Comparison of ENCODE assay signal across 21 cellular contexts in genomic region chr16:89274561-89275283, GRCh38. TPM values are rescaled to one million over a fixed set of nuclear protein-coding genes. Genes with fewer than 3 reads are reported as not detected.
DNase-seq lines count a peak whose midpoint lies in the region; ATAC-seq, FAIRE-seq and TF ChIP-seq lines count a peak whose summit lies in the region.
"Had no signal": no experiment of that assay in that cellular context is flagged by ENCODE, and none has a peak within 500 bp of the region (broad histone marks: within the 10 kb centered on the region; RNA-seq: fewer than 3 reads in every experiment).

No MANE protein-coding gene starts in this region.

- H3K9me3 Mint-ChIP-seq in activated naive CD8-positive, alpha-beta T cell (ENCODE audit: low read depth) = no peaks in the 10 kb centered on the region
- no peaks in the 10 kb centered on the region for H3K9me3 Mint-ChIP-seq in activated naive CD8-positive, alpha-beta T cell treated with anti-CD3 and anti-CD28 coated beads for 36 hours
- H3K9me3 Mint-ChIP-seq in Caco-2 (ENCODE audit: unreplicated experiment) = no peaks in the 10 kb centered on the region
- H3K9me3 Mint-ChIP-seq in WTC11 = no peaks in the 10 kb centered on the region
- H3K9me3 Mint-ChIP-seq: H9 had no signal

- H3K4me3 ChIP-seq in Caco-2 (ENCODE audit: low read depth, low read length) (no peak overlapping the region), small intestine (ENCODE audit: low read depth in 1 of 2, low read length in 2 of 2) (no peak overlapping the region)
- H3K4me3 ChIP-seq: A549, SK-N-MC had no signal

- H3K4me1 ChIP-seq in Caco-2 = no peaks in the 10 kb centered on the region
- H3K4me1 ChIP-seq in small intestine (ENCODE audit: control insufficient read depth in 2 of 2, insufficient read depth in 1 of 2, low read depth in 1 of 2, low read length in 1 of 2) = peaks cover 0 to 3% of the 10 kb centered on the region in 2 donors

- peak overlapping the region; percentile 61 for H3K27ac Mint-ChIP-seq in activated naive CD8-positive, alpha-beta T cell
- H3K27ac Mint-ChIP-seq in activated naive CD8-positive, alpha-beta T cell treated with anti-CD3 and anti-CD28 coated beads for 36 hours = no peak overlapping the region
- H3K27ac Mint-ChIP-seq in Caco-2 (ENCODE audit: unreplicated experiment) = peak overlapping the region; percentile 51
- peak overlapping the region; percentile 76; the same call in 1 of the 2 replicates for H3K27ac Mint-ChIP-seq in WTC11

- no peak for FAIRE-seq in small intestine (lab: Jason Lieb, UNC)
- FAIRE-seq: A549, HTR-8/SVneo had no signal

- no TSS peak for BruUV-seq in Caco-2 (replicated peaks; lab: Mats Ljungman, UMichigan)

- DNase-seq in activated naive CD8-positive, alpha-beta T cell treated with anti-CD3 and anti-CD28 coated beads for 36 hours = no peak
- DNase-seq in Caco-2 (no peak), WTC11 (ENCODE audit: low spot score) (no peak), small intestine (peak; percentile 94), NCI-H2227 treated with DMSO at 0.1 percent for 48 hours (lab: John Stamatoyannopoulos, UW) (no peak), GM03348 (ENCODE audit: low spot score) (no peak)
- no peak for DNase-seq in effector CD8-positive, alpha-beta T cell (lab: John Stamatoyannopoulos, UW)
- DNase-seq: DMS153, EL, H9, NCI-H1417, NCI-H187 treated with DMSO at 0.1 percent for 48 hours, NCI-H446 treated with DMSO at 0.1 percent for 48 hours, NCI-H748 treated with DMSO at 0.1 percent for 48 hours, PC-3 had no signal

- H3K9me3 ChIP-seq in Caco-2 (no peaks in the 10 kb centered on the region), small intestine (ENCODE audit: control insufficient read depth, low read depth) (no peaks in the 10 kb centered on the region)
- H3K9me3 ChIP-seq: A549 had no signal

- H3K27ac ChIP-seq in small intestine (ENCODE audit: low read depth in 1 of 2, low read length in 1 of 2) = peak overlapping the region in 1 of 2 donors; percentile 72
- H3K27ac ChIP-seq: A549, C4-2B, HL-60, SK-N-MC had no signal

- intact Hi-C loops in Caco-2 (cut with micrococcal nuclease; ENCODE audit: unreplicated experiment) = no loop called here

- no peak overlapping the region for H3K4me3 Mint-ChIP-seq in activated naive CD8-positive, alpha-beta T cell
- no peak overlapping the region for H3K4me3 Mint-ChIP-seq in activated naive CD8-positive, alpha-beta T cell treated with anti-CD3 and anti-CD28 coated beads for 36 hours
- no peak overlapping the region for H3K4me3 Mint-ChIP-seq in Caco-2 (ENCODE audit: unreplicated experiment)
- H3K4me3 Mint-ChIP-seq in WTC11 = no peak overlapping the region
- H3K4me3 Mint-ChIP-seq: H9 had no signal

- CTCF ChIA-PET in Caco-2 (lab: Charles Lee) (interaction anchor here (0.5 kb wide), 1 partner anchor 810 kb away, joined by 3 read pairs; no protein-coding TSS in a partner anchor), WTC11 (lab: Charles Lee) (no interaction called here)

- no peak for ATAC-seq in WTC11
- ATAC-seq: A549, PC-3 had no signal

- POLR2A ChIA-PET in Caco-2 (lab: Charles Lee) (no interaction called here), WTC11 (lab: Charles Lee) (no interaction called here)

- H3K36me3 Mint-ChIP-seq in activated naive CD8-positive, alpha-beta T cell = no peaks in the 10 kb centered on the region
- H3K36me3 Mint-ChIP-seq in activated naive CD8-positive, alpha-beta T cell treated with anti-CD3 and anti-CD28 coated beads for 36 hours = peaks cover 22% of the 10 kb centered on the region
- H3K36me3 Mint-ChIP-seq in Caco-2 (ENCODE audit: insufficient read depth, unreplicated experiment) = peaks cover 91% of the 10 kb centered on the region
- H3K36me3 Mint-ChIP-seq in WTC11 = peaks cover 41% of the 10 kb centered on the region

- H3K4me1 Mint-ChIP-seq in activated naive CD8-positive, alpha-beta T cell (ENCODE audit: low read depth) = peaks cover 1% of the 10 kb centered on the region
- no peaks in the 10 kb centered on the region for H3K4me1 Mint-ChIP-seq in activated naive CD8-positive, alpha-beta T cell treated with anti-CD3 and anti-CD28 coated beads for 36 hours
- H3K4me1 Mint-ChIP-seq in Caco-2 (ENCODE audit: low read depth, unreplicated experiment) (no peaks in the 10 kb centered on the region), WTC11 (no peaks in the 10 kb centered on the region)
- H3K4me1 Mint-ChIP-seq: H9 had no signal

- WGBS in small intestine, 3 donors = 57 to 80% (median 71%) methylated on average over 25 to 30 of the region's 30 CpGs

- H3K27me3 Mint-ChIP-seq in activated naive CD8-positive, alpha-beta T cell = no peaks in the 10 kb centered on the region
- no peaks in the 10 kb centered on the region for H3K27me3 Mint-ChIP-seq in activated naive CD8-positive, alpha-beta T cell treated with anti-CD3 and anti-CD28 coated beads for 36 hours
- H3K27me3 Mint-ChIP-seq in Caco-2 (ENCODE audit: insufficient read depth, unreplicated experiment) (no peaks in the 10 kb centered on the region), WTC11 (ENCODE audit: low read depth) (no peaks in the 10 kb centered on the region)

- H3K27me3 ChIP-seq in Caco-2 (replicated peaks; ENCODE audit: control insufficient read depth, insufficient read depth, low read length) (no peaks in the 10 kb centered on the region), small intestine (ENCODE audit: control insufficient read depth in 2 of 2, insufficient read depth in 2 of 2, low read length in 2 of 2) (no peaks in the 10 kb centered on the region)

- peaks cover 6% of the 10 kb centered on the region for H3K36me3 ChIP-seq in Caco-2 (ENCODE audit: control insufficient read depth, insufficient read depth, low read length)
- H3K36me3 ChIP-seq in small intestine (ENCODE audit: control insufficient read depth in 2 of 2, insufficient read depth in 2 of 2, low read length in 2 of 2) = peaks cover 18 to 22% of the 10 kb centered on the region in 2 donors

- TF ChIP-seq CTCF in Caco-2 (IDR thresholded peaks at IDR 0.05; ENCODE audit: insufficient read depth in 1 of 2, low read depth in 1 of 2, low read length in 1 of 2, severe bottlenecking in 1 of 2, unreplicated experiment in 1 of 2) (no peak), WTC11 (IDR thresholded peaks at IDR 0.05) (no peak)

TF ChIP-seq in WTC11, 78 proteins besides CTCF, POLR2A, EP300 and RAD21:
- TF ChIP-seq NR3C1 (CRISPR knock-in tag; conservative IDR thresholded peaks at IDR 0.05; ENCODE audit: low read depth) (no peak), CBFB (CRISPR knock-in tag; IDR thresholded peaks at IDR 0.05; ENCODE audit: low read depth) (no peak), ZNF263 (CRISPR knock-in tag; IDR thresholded peaks at IDR 0.05; ENCODE audit: low read depth) (no peak), SMAD3 (CRISPR knock-in tag; IDR thresholded peaks at IDR 0.05; ENCODE audit: borderline replicate concordance) (no peak), PREB (CRISPR knock-in tag; IDR thresholded peaks at IDR 0.05; ENCODE audit: borderline replicate concordance) (no peak), ETV6 (CRISPR knock-in tag; IDR thresholded peaks at IDR 0.05) (no peak), TEAD1 (CRISPR knock-in tag; IDR thresholded peaks at IDR 0.05) (no peak), ZNF317 (CRISPR knock-in tag; IDR thresholded peaks at IDR 0.05; ENCODE audit: borderline replicate concordance, low read depth) (no peak), ATF6 (CRISPR knock-in tag; IDR thresholded peaks at IDR 0.05) (no peak), NR2C2 (CRISPR knock-in tag; IDR thresholded peaks at IDR 0.05) (no peak), NFYB (CRISPR knock-in tag; conservative IDR thresholded peaks at IDR 0.05; ENCODE audit: low read depth) (no peak)

RNA-seq across cellular contexts. Expression of gene ZNF778, which starts 57.2 kb away (rescaled TPM):
- total RNA-seq in activated naive CD8-positive, alpha-beta T cell treated with anti-CD3 and anti-CD28 coated beads for 36 hours = 1 to 10 TPM; 8.9 to 9.6 TPM
- total RNA-seq in Caco-2 (2022) (13.1 and 18.1 TPM in 2 replicates), WTC11 (2021) (15.5 to 31.2 TPM (median 15.6 TPM) in 3 replicates)
- 1 to 10 TPM in 2 of 3 donors, under 1 TPM in 1; 0.89 to 1.2 (median 1.1) TPM for polyA plus RNA-seq in small intestine
